10 cellular contexts compared by ENCODE assay signal in the genomic region with DNA sequence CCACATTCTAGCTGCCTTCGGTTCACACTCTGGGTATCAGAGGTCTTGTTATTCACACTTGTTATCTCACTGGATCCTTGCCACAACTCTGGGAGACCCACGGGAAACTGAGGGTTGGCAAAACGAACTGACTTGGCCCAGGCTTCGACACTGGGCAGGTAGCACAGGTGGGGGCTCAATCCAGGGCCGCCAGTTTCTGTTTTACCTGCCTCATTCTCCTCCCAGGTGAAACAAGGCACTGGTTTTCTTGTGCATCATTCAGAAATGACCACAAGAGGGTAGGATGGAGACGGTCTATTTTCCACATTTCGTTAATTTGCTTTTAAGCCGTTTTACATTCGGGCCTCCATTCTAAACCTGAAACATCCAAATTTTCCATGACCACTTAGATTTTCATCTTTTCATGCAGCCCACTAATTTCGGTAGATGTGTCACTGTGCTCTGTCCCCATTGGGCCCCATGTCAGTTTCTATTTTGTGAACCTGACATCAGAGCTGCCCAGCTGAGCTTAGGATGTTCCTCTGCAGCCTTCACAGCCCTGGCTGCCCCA.
DNase-seq lines count a peak whose midpoint lies in the region; ATAC-seq, FAIRE-seq and TF ChIP-seq lines count a peak whose summit lies in the region.
"Had no signal": no experiment of that assay in that cellular context is flagged by ENCODE, and none has a peak within 500 bp of the region (broad histone marks: within the 10 kb centered on the region; RNA-seq: fewer than 3 reads in every experiment).

No MANE protein-coding gene starts in this region.

- peak overlapping the region; percentile 28 for H3K4me3 Mint-ChIP-seq in T-helper 1 cell treated with Interleukin-12 subunit alpha and Interleukin-12 subunit beta and Interleukin-4 antibody, amounts not matched to agents 30 μg/mL and 1 μg/mL, for 36 hours

- H3K4me3 ChIP-seq in choroid plexus epithelial cell (ENCODE audit: low read depth, low read length) (no peak overlapping the region), skeletal muscle tissue (ENCODE audit: low read length in 3 of 3) (no peak overlapping the region)
- H3K4me3 ChIP-seq: mucosa of descending colon had no signal

- no peak overlapping the region for H3K9ac ChIP-seq in skeletal muscle tissue (ENCODE audit: low read depth in 1 of 3, low read length in 3 of 3)

- no peaks in the 10 kb centered on the region for H3K9me3 ChIP-seq in skeletal muscle tissue (ENCODE audit: control insufficient read depth in 3 of 3, low read length in 3 of 3)
- H3K9me3 ChIP-seq: mucosa of descending colon had no signal

- H3K4me1 Mint-ChIP-seq in T-helper 1 cell treated with Interleukin-12 subunit alpha and Interleukin-12 subunit beta and Interleukin-4 antibody, amounts not matched to agents 30 μg/mL and 1 μg/mL, for 36 hours (ENCODE audit: low read depth): peaks cover 46% of the 10 kb centered on the region

- H3K27me3 ChIP-seq in skeletal muscle tissue (ENCODE audit: control insufficient read depth in 3 of 3, insufficient read depth in 3 of 3, low read length in 3 of 3): no peaks in the 10 kb centered on the region

- no peaks in the 10 kb centered on the region for H3K9me3 Mint-ChIP-seq in T-helper 1 cell treated with Interleukin-12 subunit alpha and Interleukin-12 subunit beta and Interleukin-4 antibody, amounts not matched to agents 30 μg/mL and 1 μg/mL, for 36 hours

- ATAC-seq in GM21447 (IDR thresholded peaks at IDR 0.05; ENCODE audit: unreplicated experiment) (no peak), GM18505 (IDR thresholded peaks at IDR 0.05; ENCODE audit: unreplicated experiment) (no peak)
- ATAC-seq: mucosa of descending colon had no signal

- peak; percentile 24 for FAIRE-seq in GM18507 (lab: Jason Lieb, UNC)

- peak overlapping the region; percentile 37 for H3K27ac ChIP-seq in skeletal muscle tissue (ENCODE audit: low read depth, low read length)

- H3K27me3 Mint-ChIP-seq in T-helper 1 cell treated with Interleukin-12 subunit alpha and Interleukin-12 subunit beta and Interleukin-4 antibody, amounts not matched to agents 30 μg/mL and 1 μg/mL, for 36 hours (ENCODE audit: low read depth): no peaks in the 10 kb centered on the region

- DNase-seq in GM18507 (ENCODE audit: extremely low spot score, insufficient read length, low read depth): no peak
- DNase-seq in choroid plexus epithelial cell (ENCODE audit: low read depth): peak; percentile 27
- DNase-seq in NCI-H2196 (lab: John Stamatoyannopoulos, UW; ENCODE audit: unreplicated experiment): no peak
- DNase-seq in NCI-H510A treated with DMSO at 0.1 percent for 48 hours (lab: John Stamatoyannopoulos, UW): no peak
- DNase-seq: foreskin fibroblast, mucosa of descending colon had no signal

- TF ChIP-seq POLR2A in GM18505 (IDR thresholded peaks at IDR 0.05; ENCODE audit: borderline replicate concordance, extremely low read depth, insufficient read depth, insufficient read length): no peak

- no peaks in the 10 kb centered on the region for H3K36me3 Mint-ChIP-seq in T-helper 1 cell treated with Interleukin-12 subunit alpha and Interleukin-12 subunit beta and Interleukin-4 antibody, amounts not matched to agents 30 μg/mL and 1 μg/mL, for 36 hours (ENCODE audit: low read depth)

- H3K27ac Mint-ChIP-seq in T-helper 1 cell treated with Interleukin-12 subunit alpha and Interleukin-12 subunit beta and Interleukin-4 antibody, amounts not matched to agents 30 μg/mL and 1 μg/mL, for 36 hours: peak overlapping the region; percentile 55

- H3K36me3 ChIP-seq in skeletal muscle tissue (ENCODE audit: control insufficient read depth in 3 of 3, insufficient read depth in 3 of 3, low read length in 3 of 3): no peaks in the 10 kb centered on the region

- peak; percentile 54 for TF ChIP-seq CTCF in choroid plexus epithelial cell (conservative IDR thresholded peaks at IDR 0.05; ENCODE audit: low read depth, low read length)

- peaks cover 3 to 14% (median 10%) of the 10 kb centered on the region in 3 donors for H3K4me1 ChIP-seq in skeletal muscle tissue (ENCODE audit: control insufficient read depth in 3 of 3, insufficient read depth in 3 of 3, low read length in 3 of 3)
